ENCODE assay signal across 1 cellular context in genomic region chr5:170267431-170268152, GRCh38.
TF ChIP-seq lines count a peak whose summit lies in the region.

No MANE protein-coding gene starts in this region.

TF ChIP-seq in WTC11, 78 proteins besides CTCF, POLR2A, EP300 and RAD21 (continued from another document):
- TF ChIP-seq, protein P1, sequence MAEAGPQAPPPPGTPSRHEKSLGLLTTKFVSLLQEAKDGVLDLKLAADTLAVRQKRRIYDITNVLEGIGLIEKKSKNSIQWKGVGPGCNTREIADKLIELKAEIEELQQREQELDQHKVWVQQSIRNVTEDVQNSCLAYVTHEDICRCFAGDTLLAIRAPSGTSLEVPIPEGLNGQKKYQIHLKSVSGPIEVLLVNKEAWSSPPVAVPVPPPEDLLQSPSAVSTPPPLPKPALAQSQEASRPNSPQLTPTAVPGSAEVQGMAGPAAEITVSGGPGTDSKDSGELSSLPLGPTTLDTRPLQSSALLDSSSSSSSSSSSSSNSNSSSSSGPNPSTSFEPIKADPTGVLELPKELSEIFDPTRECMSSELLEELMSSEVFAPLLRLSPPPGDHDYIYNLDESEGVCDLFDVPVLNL (CRISPR knock-in tag; IDR thresholded peaks at IDR 0.05; ENCODE audit: borderline replicate concordance, low read depth): no peak
- TF ChIP-seq, protein P2, sequence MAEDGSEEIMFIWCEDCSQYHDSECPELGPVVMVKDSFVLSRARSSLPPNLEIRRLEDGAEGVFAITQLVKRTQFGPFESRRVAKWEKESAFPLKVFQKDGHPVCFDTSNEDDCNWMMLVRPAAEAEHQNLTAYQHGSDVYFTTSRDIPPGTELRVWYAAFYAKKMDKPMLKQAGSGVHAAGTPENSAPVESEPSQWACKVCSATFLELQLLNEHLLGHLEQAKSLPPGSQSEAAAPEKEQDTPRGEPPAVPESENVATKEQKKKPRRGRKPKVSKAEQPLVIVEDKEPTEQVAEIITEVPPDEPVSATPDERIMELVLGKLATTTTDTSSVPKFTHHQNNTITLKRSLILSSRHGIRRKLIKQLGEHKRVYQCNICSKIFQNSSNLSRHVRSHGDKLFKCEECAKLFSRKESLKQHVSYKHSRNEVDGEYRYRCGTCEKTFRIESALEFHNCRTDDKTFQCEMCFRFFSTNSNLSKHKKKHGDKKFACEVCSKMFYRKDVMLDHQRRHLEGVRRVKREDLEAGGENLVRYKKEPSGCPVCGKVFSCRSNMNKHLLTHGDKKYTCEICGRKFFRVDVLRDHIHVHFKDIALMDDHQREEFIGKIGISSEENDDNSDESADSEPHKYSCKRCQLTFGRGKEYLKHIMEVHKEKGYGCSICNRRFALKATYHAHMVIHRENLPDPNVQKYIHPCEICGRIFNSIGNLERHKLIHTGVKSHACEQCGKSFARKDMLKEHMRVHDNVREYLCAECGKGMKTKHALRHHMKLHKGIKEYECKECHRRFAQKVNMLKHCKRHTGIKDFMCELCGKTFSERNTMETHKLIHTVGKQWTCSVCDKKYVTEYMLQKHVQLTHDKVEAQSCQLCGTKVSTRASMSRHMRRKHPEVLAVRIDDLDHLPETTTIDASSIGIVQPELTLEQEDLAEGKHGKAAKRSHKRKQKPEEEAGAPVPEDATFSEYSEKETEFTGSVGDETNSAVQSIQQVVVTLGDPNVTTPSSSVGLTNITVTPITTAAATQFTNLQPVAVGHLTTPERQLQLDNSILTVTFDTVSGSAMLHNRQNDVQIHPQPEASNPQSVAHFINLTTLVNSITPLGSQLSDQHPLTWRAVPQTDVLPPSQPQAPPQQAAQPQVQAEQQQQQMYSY (CRISPR knock-in tag; IDR thresholded peaks at IDR 0.05): no peak
- TF ChIP-seq, protein P3, sequence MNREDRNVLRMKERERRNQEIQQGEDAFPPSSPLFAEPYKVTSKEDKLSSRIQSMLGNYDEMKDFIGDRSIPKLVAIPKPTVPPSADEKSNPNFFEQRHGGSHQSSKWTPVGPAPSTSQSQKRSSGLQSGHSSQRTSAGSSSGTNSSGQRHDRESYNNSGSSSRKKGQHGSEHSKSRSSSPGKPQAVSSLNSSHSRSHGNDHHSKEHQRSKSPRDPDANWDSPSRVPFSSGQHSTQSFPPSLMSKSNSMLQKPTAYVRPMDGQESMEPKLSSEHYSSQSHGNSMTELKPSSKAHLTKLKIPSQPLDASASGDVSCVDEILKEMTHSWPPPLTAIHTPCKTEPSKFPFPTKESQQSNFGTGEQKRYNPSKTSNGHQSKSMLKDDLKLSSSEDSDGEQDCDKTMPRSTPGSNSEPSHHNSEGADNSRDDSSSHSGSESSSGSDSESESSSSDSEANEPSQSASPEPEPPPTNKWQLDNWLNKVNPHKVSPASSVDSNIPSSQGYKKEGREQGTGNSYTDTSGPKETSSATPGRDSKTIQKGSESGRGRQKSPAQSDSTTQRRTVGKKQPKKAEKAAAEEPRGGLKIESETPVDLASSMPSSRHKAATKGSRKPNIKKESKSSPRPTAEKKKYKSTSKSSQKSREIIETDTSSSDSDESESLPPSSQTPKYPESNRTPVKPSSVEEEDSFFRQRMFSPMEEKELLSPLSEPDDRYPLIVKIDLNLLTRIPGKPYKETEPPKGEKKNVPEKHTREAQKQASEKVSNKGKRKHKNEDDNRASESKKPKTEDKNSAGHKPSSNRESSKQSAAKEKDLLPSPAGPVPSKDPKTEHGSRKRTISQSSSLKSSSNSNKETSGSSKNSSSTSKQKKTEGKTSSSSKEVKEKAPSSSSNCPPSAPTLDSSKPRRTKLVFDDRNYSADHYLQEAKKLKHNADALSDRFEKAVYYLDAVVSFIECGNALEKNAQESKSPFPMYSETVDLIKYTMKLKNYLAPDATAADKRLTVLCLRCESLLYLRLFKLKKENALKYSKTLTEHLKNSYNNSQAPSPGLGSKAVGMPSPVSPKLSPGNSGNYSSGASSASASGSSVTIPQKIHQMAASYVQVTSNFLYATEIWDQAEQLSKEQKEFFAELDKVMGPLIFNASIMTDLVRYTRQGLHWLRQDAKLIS (CRISPR knock-in tag; IDR thresholded peaks at IDR 0.05; ENCODE audit: borderline replicate concordance): no peak
- TF ChIP-seq MLX (CRISPR knock-in tag; IDR thresholded peaks at IDR 0.05): no peak
- TF ChIP-seq, protein P4, sequence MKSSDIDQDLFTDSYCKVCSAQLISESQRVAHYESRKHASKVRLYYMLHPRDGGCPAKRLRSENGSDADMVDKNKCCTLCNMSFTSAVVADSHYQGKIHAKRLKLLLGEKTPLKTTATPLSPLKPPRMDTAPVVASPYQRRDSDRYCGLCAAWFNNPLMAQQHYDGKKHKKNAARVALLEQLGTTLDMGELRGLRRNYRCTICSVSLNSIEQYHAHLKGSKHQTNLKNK (CRISPR knock-in tag; IDR thresholded peaks at IDR 0.05): no peak
- no peak for TF ChIP-seq ATF3 (CRISPR knock-in tag; conservative IDR thresholded peaks at IDR 0.05)
